ENCODE assay signal across 9 cellular contexts in genomic region chr12:110245278-110245868, GRCh38. TPM values are rescaled to one million over a fixed set of nuclear protein-coding genes. Genes with fewer than 3 reads are reported as not detected.
DNase-seq lines count a peak whose midpoint lies in the region; ATAC-seq, FAIRE-seq and TF ChIP-seq lines count a peak whose summit lies in the region.
"Had no signal": no experiment of that assay in that cellular context is flagged by ENCODE, and none has a peak within 500 bp of the region (broad histone marks: within the 10 kb centered on the region; RNA-seq: fewer than 3 reads in every experiment).

No MANE protein-coding gene starts in this region.

- POLR2A ChIA-PET in A549 (lab: Yijun Ruan, JAX): interaction anchor here (1.7 kb wide), 1 partner anchor 35 kb away, joined by 5 read pairs; no protein-coding TSS in a partner anchor

- TF ChIP-seq EP300 in A549 (IDR thresholded peaks at IDR 0.05): no peak

- peak overlapping the region; percentile 89; the same call in 2 of the 3 replicates for H3K4me2 ChIP-seq in A549

- FAIRE-seq in A549 (lab: Jason Lieb, UNC): no peak

- no peaks in the 10 kb centered on the region for H3K27me3 ChIP-seq in H7 (ENCODE audit: control insufficient read depth, insufficient read depth, low read length)
- H3K27me3 ChIP-seq in WERI-Rb-1 (ENCODE audit: insufficient read depth, low read depth, severe bottlenecking): no peaks in the 10 kb centered on the region

- H3K36me3 ChIP-seq in H7 (replicated peaks; ENCODE audit: control insufficient read depth, insufficient read depth, low read length): no peaks in the 10 kb centered on the region
- H3K36me3 ChIP-seq in WERI-Rb-1: no peaks in the 10 kb centered on the region

- no peak overlapping the region for H3K4me3 Mint-ChIP-seq in chondrocyte (ENCODE audit: unreplicated experiment)
- no peak overlapping the region for H3K4me3 Mint-ChIP-seq in neural crest cell
- H3K4me3 Mint-ChIP-seq: dendritic cell treated with granulocyte-macrophage colony-stimulating factor and Interleukin-4, amounts not matched to agents 40 ng/mL and 50 ng/mL, for 4 days had no signal

- no peaks in the 10 kb centered on the region for H3K27me3 Mint-ChIP-seq in chondrocyte (ENCODE audit: low read depth)
- no peaks in the 10 kb centered on the region for H3K27me3 Mint-ChIP-seq in neural crest cell (ENCODE audit: low read depth)

- H3K4me1 ChIP-seq in A549: peaks cover 61% of the 10 kb centered on the region

- TF ChIP-seq CTCF in A549 (IDR thresholded peaks at IDR 0.05) (peak; percentile 42), WERI-Rb-1 (IDR thresholded peaks at IDR 0.05; ENCODE audit: low read depth, low read length) (peak; percentile 46), chondrocyte (IDR thresholded peaks at IDR 0.05) (peak; percentile 39), neural crest cell (conservative IDR thresholded peaks at IDR 0.05) (peak; percentile 44)

- TF ChIP-seq RAD21 in A549 (conservative IDR thresholded peaks at IDR 0.05 in 1 of 2, IDR thresholded peaks at IDR 0.05 in 1 of 2): peak; percentile 47 to 68; a peak in 4 of 5 replicates

- H3K36me3 Mint-ChIP-seq in chondrocyte (ENCODE audit: low read depth) (peaks cover 8% of the 10 kb centered on the region), neural crest cell (ENCODE audit: low read depth) (peaks cover 14% of the 10 kb centered on the region)

- ATAC-seq in A549 (peak in 1 of 2 experiments; percentile 18; a peak in 3 of 6 replicates), HG03039 (IDR thresholded peaks at IDR 0.05; ENCODE audit: unreplicated experiment) (no peak), GM18858 (IDR thresholded peaks at IDR 0.05; ENCODE audit: unreplicated experiment) (no peak)

- 0 out of 3 replicates have a peak, but pooled peaks cover 2% of the 10 kb centered on the region for H3K9me3 ChIP-seq in A549
- peaks cover 4% of the 10 kb centered on the region for H3K9me3 ChIP-seq in WERI-Rb-1 (ENCODE audit: severe bottlenecking)

- peak in 1 of 2 experiments; percentile 73 for DNase-seq in A549 (ENCODE audit: low read depth in 1 of 2, low spot score in 1 of 2)
- DNase-seq in H7: peak; percentile 70
- no peak for DNase-seq in WERI-Rb-1
- no peak for DNase-seq in chondrocyte (ENCODE audit: low spot score)
- DNase-seq in neural crest cell (ENCODE audit: low read depth, low spot score): peak; percentile 9
- DNase-seq in superior temporal gyrus (ENCODE audit: extremely low spot score): no peak

- TF ChIP-seq POLR2A in A549 (IDR thresholded peaks at IDR 0.05; ENCODE audit: low read length): no peak

- H3K27ac ChIP-seq in A549 (peak overlapping the region; percentile 96 to 97), WERI-Rb-1 (no peak overlapping the region)

- H3K4me3 ChIP-seq in A549 (no peak overlapping the region), H7 (ENCODE audit: insufficient read depth, low read depth, low read length) (no peak overlapping the region), WERI-Rb-1 (ENCODE audit: low read depth, low read length) (no peak overlapping the region)

- 60% methylated on average over 4 of the region's 4 CpGs for WGBS in A549 (ENCODE audit: missing lambda C conversion rate)

- H3K9me3 Mint-ChIP-seq in chondrocyte (ENCODE audit: low read depth) (no peaks in the 10 kb centered on the region), neural crest cell (no peaks in the 10 kb centered on the region)
- H3K9me3 Mint-ChIP-seq: dendritic cell treated with granulocyte-macrophage colony-stimulating factor and Interleukin-4, amounts not matched to agents 40 ng/mL and 50 ng/mL, for 4 days had no signal

- CTCF ChIA-PET in A549 (lab: Yijun Ruan, JAX): interaction anchor here (0.7 to 13.6 kb wide), 3 partner anchors 18 to 188 kb away, joined by 3 to 100 read pairs (median 3); no protein-coding TSS in a partner anchor

- H3K4me1 Mint-ChIP-seq in chondrocyte (ENCODE audit: low read depth): peaks cover 42% of the 10 kb centered on the region
- H3K4me1 Mint-ChIP-seq in neural crest cell: peaks cover 23% of the 10 kb centered on the region

- H3K27ac Mint-ChIP-seq in chondrocyte (ENCODE audit: unreplicated experiment): no peak overlapping the region
- H3K27ac Mint-ChIP-seq in neural crest cell (ENCODE audit: unreplicated experiment): no peak overlapping the region
- H3K27ac Mint-ChIP-seq: dendritic cell treated with granulocyte-macrophage colony-stimulating factor and Interleukin-4, amounts not matched to agents 40 ng/mL and 50 ng/mL, for 4 days had no signal

TF ChIP-seq in A549, 52 proteins besides CTCF, POLR2A, EP300 and RAD21:
- no peak for TF ChIP-seq ATOH8 (CRISPR knock-in tag; IDR thresholded peaks at IDR 0.05; ENCODE audit: low read depth)
- TF ChIP-seq REST (IDR thresholded peaks at IDR 0.05): peak; percentile 74
- TF ChIP-seq GATA3 (IDR thresholded peaks at IDR 0.05; ENCODE audit: borderline replicate concordance): 0 out of 2 replicates have a peak, but pooled peaks have one; percentile 17
- TF ChIP-seq SMC3 (IDR thresholded peaks at IDR 0.05): peak; percentile 37; the same call in 1 of the 3 replicates
- no peak for TF ChIP-seq FOXS1 (CRISPR knock-in tag; IDR thresholded peaks at IDR 0.05)

RNA-seq across cellular contexts. Expression of gene ATP2A2, which starts 35.7 kb away (rescaled TPM):
- polyA plus RNA-seq in A549 (2011; rRNA removed) (415 and 431 TPM in 2 replicates), A549 (2017; fragmentation: RNase III; extraction: RNeasy Plus Mini Kit Qiagen cat#74134 plus additional on column Dnase treatment) (328 to 356 TPM (median 342 TPM) in 3 replicates)
- polyA plus RNA-seq in A549 (2012; cell fraction: cytosol; rRNA removed): 264 and 317 TPM in 2 replicates
- polyA plus RNA-seq in A549 (2012; cell fraction: nucleus; rRNA removed): 658 and 717 TPM in 2 replicates
- 375 and 407 TPM in 2 replicates for polyA minus RNA-seq in A549 (2011; rRNA and poly(A)+ RNA removed)
- total RNA-seq in H7 (2014; rRNA removed; shearing (Covaris generic)): 98.7 and 107 TPM in 2 replicates
- total RNA-seq in chondrocyte (163 to 218 TPM (median 216 TPM) in 3 replicates), neural crest cell (234 and 242 TPM in 2 replicates)

Comparison
In these comparisons a context has a peak if more than half of its experiments do, and no peak if none do; other contexts are left out.
1. DNase-seq: peak in H7 (single experiment) and neural crest cell (single experiment); none in WERI-Rb-1 (single experiment), chondrocyte (single experiment) and superior temporal gyrus (single experiment).
2. Peak in every context shown above with its lines, with median percentiles within 50 percentile points of each other: CTCF ChIP-seq.